Comparison of ENCODE assay signal across 20 cellular contexts in genomic region chr5:178505639-178506407, GRCh38.
DNase-seq lines count a peak whose midpoint lies in the region; ATAC-seq, FAIRE-seq and TF ChIP-seq lines count a peak whose summit lies in the region.
"Had no signal": no experiment of that assay in that cellular context is flagged by ENCODE, and none has a peak within 500 bp of the region (broad histone marks: within the 10 kb centered on the region; RNA-seq: fewer than 3 reads in every experiment).

No MANE protein-coding gene starts in this region.

- no peak overlapping the region for H4K91ac ChIP-seq in H1 (replicated peaks; ENCODE audit: insufficient read length, low read length)

- H2AK5ac ChIP-seq in H1 (ENCODE audit: low read depth, low read length) = no peak overlapping the region

- H2BK12ac ChIP-seq in H1 (ENCODE audit: low read depth, low read length) = no peak overlapping the region

- ATAC-seq in sciatic nerve (no peak), GM21367 (IDR thresholded peaks at IDR 0.05; ENCODE audit: unreplicated experiment) (no peak)
- ATAC-seq: CD8-positive, alpha-beta T cell had no signal

- no peaks in the 10 kb centered on the region for H3K27me3 ChIP-seq in H1 (replicated peaks in 1 of 4; ENCODE audit: control insufficient read depth in 3 of 4, extremely low read depth in 1 of 4, insufficient read depth in 3 of 4, low read length in 3 of 4)
- H3K27me3 ChIP-seq: Peyer's patch had no signal

- H2AFZ ChIP-seq in H1 (ENCODE audit: low read length) = no peak overlapping the region

- H2BK15ac ChIP-seq in H1 (ENCODE audit: low read length) = no peak overlapping the region

- no peak overlapping the region for H3K4me3 ChIP-seq in H1 (ENCODE audit: extremely low read depth in 1 of 4, insufficient read depth in 2 of 4, low read depth in 3 of 4, low read length in 4 of 4)
- H3K4me3 ChIP-seq: Peyer's patch had no signal

- H2BK120ac ChIP-seq in H1 (replicated peaks; ENCODE audit: low read depth, low read length) = no peak overlapping the region

- no peak for TF ChIP-seq POLR2A in H1 (IDR thresholded peaks at IDR 0.05; ENCODE audit: control extremely low read depth in 1 of 2, low read depth in 2 of 2, low read length in 2 of 2)

- H3K79me2 ChIP-seq in H1 (ENCODE audit: control insufficient read depth in 1 of 2, insufficient read depth in 2 of 2, low read length in 2 of 2) = no peaks in the 10 kb centered on the region; a peak in 1 of 4 replicates

- H4K8ac ChIP-seq in H1 (ENCODE audit: extremely low read depth, insufficient read depth, low read length) = peak overlapping the region; percentile 57

- H3K14ac ChIP-seq in H1 (ENCODE audit: insufficient read length) = no peak overlapping the region

- TF ChIP-seq RAD21 in H1 (IDR thresholded peaks at IDR 0.05 in 1 of 2, conservative IDR thresholded peaks at IDR 0.05 in 1 of 2; ENCODE audit: low read depth in 2 of 2, low read length in 2 of 2) = no peak

- H2BK20ac ChIP-seq in H1 (ENCODE audit: low read length) = no peak overlapping the region

- peak; percentile 58 to 68 for DNase-seq in Kasumi-1 (lab: John Stamatoyannopoulos, UW)
- DNase-seq in H1 (ENCODE audit: low read depth in 1 of 2, low spot score in 2 of 2) = no peak
- DNase-seq in sciatic nerve (ENCODE audit: low spot score) = peak; percentile 47
- no peak for DNase-seq in T-helper 1 cell
- no peak for DNase-seq in NCI-H2171 (lab: John Stamatoyannopoulos, UW)
- DNase-seq: CD8-positive, alpha-beta T cell; DMS153; H7; KBM-7; NCI-H1105; NCI-H146; NCI-H2029; NCI-H345; NCI-H524; NCI-H774; Peyer's patch had no signal

- no peak overlapping the region for H3K4me2 ChIP-seq in H1 (ENCODE audit: insufficient read depth in 1 of 2, low read depth in 2 of 2, low read length in 2 of 2)

- no peak overlapping the region for H4K5ac ChIP-seq in H1 (ENCODE audit: insufficient read length, low read depth, low read length)

- peak overlapping the region; percentile 14; the same call in 1 of the 2 replicates for H3K27ac ChIP-seq in C4-2B
- no peak overlapping the region for H3K27ac ChIP-seq in H1 (ENCODE audit: low read depth, low read length)
- H3K27ac ChIP-seq: Peyer's patch had no signal

- TF ChIP-seq EP300 in H1 (IDR thresholded peaks at IDR 0.05; ENCODE audit: borderline replicate concordance in 1 of 2, low read depth in 2 of 2, low read length in 2 of 2) = no peak

- H3K56ac ChIP-seq in H1 (replicated peaks; ENCODE audit: insufficient read length, low read depth, low read length) = no peak overlapping the region

- no peaks in the 10 kb centered on the region for H4K20me1 ChIP-seq in H1 (replicated peaks in 1 of 2; ENCODE audit: control insufficient read depth in 1 of 2, insufficient read depth in 2 of 2, low read length in 2 of 2)

- H3K4ac ChIP-seq in H1 (replicated peaks; ENCODE audit: insufficient read length, low read depth, low read length) = no peak overlapping the region

- no peak overlapping the region for H2BK5ac ChIP-seq in H1 (ENCODE audit: low read depth, low read length)

- no peak for FAIRE-seq in H1 (lab: Jason Lieb, UNC)
- FAIRE-seq: G401.6, GM12892 had no signal

- POLR2A ChIA-PET in H1 (lab: Charles Lee; ENCODE audit: partially characterized antibody) = no interaction called here

- H3K23ac ChIP-seq in H1 (ENCODE audit: insufficient read length) = no peak overlapping the region

- H3K23me2 ChIP-seq in H1 (ENCODE audit: low read depth, low read length) = no peaks in the 10 kb centered on the region

- 89% methylated on average over 13 of the region's 13 CpGs; no CpG with 5 or more reads in 1 of the 2 experiments for WGBS in H1 (ENCODE audit: extremely low coverage in 1 of 2, insufficient coverage in 1 of 2, insufficient read length in 1 of 2, insufficient replicate concordance in 2 of 2, low coverage in 1 of 2, low lambda C conversion rate in 2 of 2, missing lambda C conversion rate in 1 of 2), 2 experiments

- H3K9ac ChIP-seq in H1 (replicated peaks in 1 of 4; ENCODE audit: extremely low read depth in 1 of 4, low read depth in 3 of 4, low read length in 3 of 4) = no peak overlapping the region

- no peak overlapping the region for H3K18ac ChIP-seq in H1 (ENCODE audit: extremely low read depth, low read length)

- H3K36me3 ChIP-seq in H1 (ENCODE audit: control insufficient read depth in 2 of 4, insufficient read depth in 4 of 4, low read length in 3 of 4) = no peaks in the 10 kb centered on the region
- H3K36me3 ChIP-seq: Peyer's patch had no signal

- H3K9me3 ChIP-seq in H1 (ENCODE audit: insufficient read depth in 2 of 2, low read depth in 1 of 2, low read length in 1 of 2) = peaks cover 0 to 2% of the 10 kb centered on the region in 2 experiments; a peak in 2 of 4 replicates
- H3K9me3 ChIP-seq: Peyer's patch had no signal

- no peak for TF ChIP-seq CTCF in C4-2B (conservative IDR thresholded peaks at IDR 0.05)
- TF ChIP-seq CTCF in H1 (IDR thresholded peaks at IDR 0.05; ENCODE audit: control extremely low read depth in 1 of 3, insufficient read depth in 1 of 3, low read depth in 1 of 3, low read length in 3 of 3) = no peak

- intact Hi-C loops in sciatic nerve (cut with DNase I) = no loop called here

- H3K4me1 ChIP-seq in H1 (replicated peaks in 1 of 4; ENCODE audit: control insufficient read depth in 3 of 4, insufficient read depth in 4 of 4, low read length in 3 of 4) = no peaks in the 10 kb centered on the region; a peak in 1 of 7 replicates
- H3K4me1 ChIP-seq: Peyer's patch had no signal

- CTCF ChIA-PET in H1 (lab: Charles Lee; ENCODE audit: partially characterized antibody) = no interaction called here

- H3K79me1 ChIP-seq in H1 (ENCODE audit: low read depth, low read length) = no peaks in the 10 kb centered on the region

TF ChIP-seq in H1, 55 proteins besides CTCF, POLR2A, EP300 and RAD21 (continues in another document):
- TF ChIP-seq ZNF274 (IDR thresholded peaks at IDR 0.05; ENCODE audit: borderline replicate concordance, extremely low read depth, low read length) (no peak), ATF2 (IDR thresholded peaks at IDR 0.05; ENCODE audit: low read length) (no peak), SP2 (IDR thresholded peaks at IDR 0.05; ENCODE audit: low read length) (no peak), RXRA (IDR thresholded peaks at IDR 0.05; ENCODE audit: insufficient read depth, low read depth, low read length) (no peak), TAF1 (IDR thresholded peaks at IDR 0.05; ENCODE audit: low read depth, low read length) (no peak), HDAC2 (IDR thresholded peaks at IDR 0.05; ENCODE audit: borderline replicate concordance in 1 of 2, low read depth in 2 of 2, low read length in 2 of 2) (no peak), RBBP5 (IDR thresholded peaks at IDR 0.05; ENCODE audit: borderline replicate concordance, low read depth, low read length) (no peak), SP4 (IDR thresholded peaks at IDR 0.05; ENCODE audit: low read length) (no peak), SP1 (IDR thresholded peaks at IDR 0.05; ENCODE audit: low read depth, low read length) (no peak), EGR1 (IDR thresholded peaks at IDR 0.05; ENCODE audit: borderline replicate concordance, low read depth, low read length) (no peak)

Comparison
In these comparisons a context has a peak if more than half of its experiments do, and no peak if none do; other contexts are left out.
1. DNase-seq: peak in Kasumi-1 (2 of 2) and sciatic nerve (single experiment); none in H1 (0 of 2), T-helper 1 cell (0 of 5) and NCI-H2171 (single experiment).